Comparison of ENCODE assay signal across 8 cellular contexts in the genomic region with DNA sequence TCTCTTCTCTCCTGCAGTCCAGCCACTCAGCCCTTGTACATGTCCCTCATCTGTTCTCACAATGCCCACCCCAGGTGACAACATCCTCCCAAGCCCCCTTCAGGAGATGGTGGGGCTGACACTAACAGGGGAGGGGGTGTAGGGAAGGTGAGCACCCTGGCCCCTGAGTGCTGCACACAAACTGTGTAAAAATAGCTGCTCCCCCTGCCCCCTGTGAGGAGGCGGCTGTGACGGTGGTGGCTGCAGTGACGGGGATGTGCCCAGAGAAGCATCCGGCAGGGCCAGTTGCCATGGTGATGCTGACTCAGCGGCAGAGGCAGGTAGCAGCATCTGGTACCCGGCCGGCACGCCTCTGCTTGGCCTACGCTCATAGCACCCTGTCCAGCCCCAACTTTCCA. TPM values are rescaled to one million over a fixed set of nuclear protein-coding genes. Genes with fewer than 3 reads are reported as not detected.
DNase-seq lines count a peak whose midpoint lies in the region; ATAC-seq and TF ChIP-seq lines count a peak whose summit lies in the region.

No MANE protein-coding gene starts in this region.

- H3K27me3 ChIP-seq in SK-N-SH (ENCODE audit: insufficient read depth), result no peaks in the 10 kb centered on the region

- no peaks in the 10 kb centered on the region for H3K27me3 Mint-ChIP-seq in activated T-cell treated with anti-CD3 and anti-CD28 coated beads, Interleukin-2, amount 50 U/mL, for 72 hours (ENCODE audit: low read depth)

- H3K4me2 ChIP-seq in SK-N-SH, result no peak overlapping the region

- H3K4me3 Mint-ChIP-seq in activated T-cell treated with anti-CD3 and anti-CD28 coated beads, Interleukin-2, amount 50 U/mL, for 72 hours, result peak overlapping the region; percentile 88 to 94

- no peaks in the 10 kb centered on the region for H3K79me2 ChIP-seq in SK-N-SH (ENCODE audit: insufficient read depth)

- TF ChIP-seq RAD21 in SK-N-SH (IDR thresholded peaks at IDR 0.05; ENCODE audit: low read length), result no peak

- peak overlapping the region; percentile 59 for H3K27ac Mint-ChIP-seq in activated T-cell treated with anti-CD3 and anti-CD28 coated beads, Interleukin-2, amount 50 U/mL, for 72 hours

- H3F3A ChIP-seq in SK-N-SH (replicated peaks; ENCODE audit: insufficient read depth), result peaks cover 34% of the 10 kb centered on the region

- in situ Hi-C loops in ACHN (cut with HindIII; ENCODE audit: low pct_ligation_motif_present, low pct_unique_long_range_greater_than_20kb, low sequenced_read_pairs), result no loop called here

- no peak for ATAC-seq in SK-N-SH treated with all-trans-retinoic acid at 6 μM for 48 hours
- peak; percentile 50 to 55 for ATAC-seq in activated T-cell treated with anti-CD3 and anti-CD28 coated beads, Interleukin-2, amount 50 U/mL, for 72 hours (replicated peaks in 1 of 2)
- no peak for ATAC-seq in GM18867 (IDR thresholded peaks at IDR 0.05; ENCODE audit: unreplicated experiment)
- ATAC-seq in GM19467 (IDR thresholded peaks at IDR 0.05; ENCODE audit: unreplicated experiment), result no peak

- H3K9me2 ChIP-seq in SK-N-SH, result no peaks in the 10 kb centered on the region

- TF ChIP-seq EP300 in SK-N-SH (IDR thresholded peaks at IDR 0.05; ENCODE audit: borderline replicate concordance in 1 of 2, low read depth in 1 of 2, low read length in 1 of 2), result no peak

- CTCF ChIA-PET in SK-N-SH (lab: Yijun Ruan, JAX), result interaction anchor here (1.0 to 5.1 kb wide), 4 partner anchors 8 to 181 kb away, joined by 3 to 67 read pairs (median 6); a partner anchor contains a TSS

- TF ChIP-seq CTCF in SK-N-SH (IDR thresholded peaks at IDR 0.05), result no peak

- POLR2A ChIA-PET in SK-N-SH (lab: Yijun Ruan, JAX), result interaction anchor here (0.6 kb wide), 1 partner anchor 13 kb away, joined by 3 read pairs; a partner anchor contains a TSS

- no peak overlapping the region for H2AFZ ChIP-seq in SK-N-SH (ENCODE audit: low read depth)

- H3K27ac ChIP-seq in SK-N-SH (ENCODE audit: low read depth in 2 of 2, low read length in 1 of 2), result peak overlapping the region in 1 of 2 experiments; percentile 62; a peak in 2 of 4 replicates

- H3K4me3 ChIP-seq in SK-N-SH (ENCODE audit: low read depth in 2 of 2, low read length in 1 of 2), result no peak overlapping the region

- WGBS in SK-N-SH (ENCODE audit: low lambda C conversion rate), result 56% methylated on average over 6 of the region's 9 CpGs

- no peaks in the 10 kb centered on the region for H4K20me1 ChIP-seq in SK-N-SH (ENCODE audit: insufficient read depth)

- peaks cover 17 to 24% of the 10 kb centered on the region in 2 experiments; a peak in 2 of 4 replicates for H3K4me1 ChIP-seq in SK-N-SH (ENCODE audit: control insufficient read depth in 1 of 2, insufficient read depth in 2 of 2, low read depth in 1 of 2, low read length in 1 of 2)

- H3K9me3 ChIP-seq in SK-N-SH, result no peaks in the 10 kb centered on the region

- DNase-seq in SK-N-SH (peak; percentile 83), hypothalamus (lab: John Stamatoyannopoulos, UW) (peak in 30 of 51 donors; percentile 7 to 82 (median 50)), ACHN (no peak)
- peak; percentile 94 to 97 for DNase-seq in activated T-cell treated with anti-CD3 and anti-CD28 coated beads, Interleukin-2, amount 50 U/mL, for 72 hours
- DNase-seq in stimulated activated CD4-positive, alpha-beta T cell treated with anti-CD3 and anti-CD28 coated beads, TNF-alpha, amount 100 ng/mL, for 24 hours (ENCODE audit: low read depth in 3 of 3), result peak; percentile 72 to 93 (median 83)

- H3K4me1 Mint-ChIP-seq in activated T-cell treated with anti-CD3 and anti-CD28 coated beads, Interleukin-2, amount 50 U/mL, for 72 hours (ENCODE audit: low read depth), result peaks cover 81% of the 10 kb centered on the region

- H3K36me3 Mint-ChIP-seq in activated T-cell treated with anti-CD3 and anti-CD28 coated beads, Interleukin-2, amount 50 U/mL, for 72 hours (ENCODE audit: insufficient read depth in 2 of 2), result peaks cover 9 to 11% of the 10 kb centered on the region in 2 donors

- H3K9ac ChIP-seq in SK-N-SH, result no peak overlapping the region

- peaks cover 2 to 4% of the 10 kb centered on the region in 2 donors for H3K9me3 Mint-ChIP-seq in activated T-cell treated with anti-CD3 and anti-CD28 coated beads, Interleukin-2, amount 50 U/mL, for 72 hours

- no peaks in the 10 kb centered on the region for H3K36me3 ChIP-seq in SK-N-SH (replicated peaks in 1 of 2; ENCODE audit: control insufficient read depth in 1 of 2, insufficient read depth in 2 of 2, low read length in 1 of 2)

TF ChIP-seq in SK-N-SH, 30 proteins besides CTCF, POLR2A, EP300 and RAD21:
- TF ChIP-seq RCOR1 (IDR thresholded peaks at IDR 0.05; ENCODE audit: low read length) (no peak), FOXJ3 (CRISPR knock-in tag; IDR thresholded peaks at IDR 0.05) (peak; percentile 24; the same call in 1 of the 2 replicates)
- TF ChIP-seq, protein P1, sequence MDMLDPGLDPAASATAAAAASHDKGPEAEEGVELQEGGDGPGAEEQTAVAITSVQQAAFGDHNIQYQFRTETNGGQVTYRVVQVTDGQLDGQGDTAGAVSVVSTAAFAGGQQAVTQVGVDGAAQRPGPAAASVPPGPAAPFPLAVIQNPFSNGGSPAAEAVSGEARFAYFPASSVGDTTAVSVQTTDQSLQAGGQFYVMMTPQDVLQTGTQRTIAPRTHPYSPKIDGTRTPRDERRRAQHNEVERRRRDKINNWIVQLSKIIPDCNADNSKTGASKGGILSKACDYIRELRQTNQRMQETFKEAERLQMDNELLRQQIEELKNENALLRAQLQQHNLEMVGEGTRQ (IDR thresholded peaks at IDR 0.05; ENCODE audit: borderline replicate concordance, low read depth, low read length), result no peak

TF ChIP-seq in SK-N-SH treated with all-trans-retinoic acid at 6 μM for 48 hours, 23 proteins besides CTCF, POLR2A, EP300 and RAD21 (continues in another document):
- TF ChIP-seq BACH2 (CRISPR knock-in tag; IDR thresholded peaks at IDR 0.05; ENCODE audit: borderline replicate concordance), result no peak
- TF ChIP-seq, protein P2, sequence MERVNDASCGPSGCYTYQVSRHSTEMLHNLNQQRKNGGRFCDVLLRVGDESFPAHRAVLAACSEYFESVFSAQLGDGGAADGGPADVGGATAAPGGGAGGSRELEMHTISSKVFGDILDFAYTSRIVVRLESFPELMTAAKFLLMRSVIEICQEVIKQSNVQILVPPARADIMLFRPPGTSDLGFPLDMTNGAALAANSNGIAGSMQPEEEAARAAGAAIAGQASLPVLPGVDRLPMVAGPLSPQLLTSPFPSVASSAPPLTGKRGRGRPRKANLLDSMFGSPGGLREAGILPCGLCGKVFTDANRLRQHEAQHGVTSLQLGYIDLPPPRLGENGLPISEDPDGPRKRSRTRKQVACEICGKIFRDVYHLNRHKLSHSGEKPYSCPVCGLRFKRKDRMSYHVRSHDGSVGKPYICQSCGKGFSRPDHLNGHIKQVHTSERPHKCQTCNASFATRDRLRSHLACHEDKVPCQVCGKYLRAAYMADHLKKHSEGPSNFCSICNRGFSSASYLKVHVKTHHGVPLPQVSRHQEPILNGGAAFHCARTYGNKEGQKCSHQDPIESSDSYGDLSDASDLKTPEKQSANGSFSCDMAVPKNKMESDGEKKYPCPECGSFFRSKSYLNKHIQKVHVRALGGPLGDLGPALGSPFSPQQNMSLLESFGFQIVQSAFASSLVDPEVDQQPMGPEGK (CRISPR knock-in tag; IDR thresholded peaks at IDR 0.05; ENCODE audit: borderline replicate concordance), result no peak
- no peak for TF ChIP-seq OSR1 (CRISPR knock-in tag; IDR thresholded peaks at IDR 0.05)
- TF ChIP-seq, protein P3, sequence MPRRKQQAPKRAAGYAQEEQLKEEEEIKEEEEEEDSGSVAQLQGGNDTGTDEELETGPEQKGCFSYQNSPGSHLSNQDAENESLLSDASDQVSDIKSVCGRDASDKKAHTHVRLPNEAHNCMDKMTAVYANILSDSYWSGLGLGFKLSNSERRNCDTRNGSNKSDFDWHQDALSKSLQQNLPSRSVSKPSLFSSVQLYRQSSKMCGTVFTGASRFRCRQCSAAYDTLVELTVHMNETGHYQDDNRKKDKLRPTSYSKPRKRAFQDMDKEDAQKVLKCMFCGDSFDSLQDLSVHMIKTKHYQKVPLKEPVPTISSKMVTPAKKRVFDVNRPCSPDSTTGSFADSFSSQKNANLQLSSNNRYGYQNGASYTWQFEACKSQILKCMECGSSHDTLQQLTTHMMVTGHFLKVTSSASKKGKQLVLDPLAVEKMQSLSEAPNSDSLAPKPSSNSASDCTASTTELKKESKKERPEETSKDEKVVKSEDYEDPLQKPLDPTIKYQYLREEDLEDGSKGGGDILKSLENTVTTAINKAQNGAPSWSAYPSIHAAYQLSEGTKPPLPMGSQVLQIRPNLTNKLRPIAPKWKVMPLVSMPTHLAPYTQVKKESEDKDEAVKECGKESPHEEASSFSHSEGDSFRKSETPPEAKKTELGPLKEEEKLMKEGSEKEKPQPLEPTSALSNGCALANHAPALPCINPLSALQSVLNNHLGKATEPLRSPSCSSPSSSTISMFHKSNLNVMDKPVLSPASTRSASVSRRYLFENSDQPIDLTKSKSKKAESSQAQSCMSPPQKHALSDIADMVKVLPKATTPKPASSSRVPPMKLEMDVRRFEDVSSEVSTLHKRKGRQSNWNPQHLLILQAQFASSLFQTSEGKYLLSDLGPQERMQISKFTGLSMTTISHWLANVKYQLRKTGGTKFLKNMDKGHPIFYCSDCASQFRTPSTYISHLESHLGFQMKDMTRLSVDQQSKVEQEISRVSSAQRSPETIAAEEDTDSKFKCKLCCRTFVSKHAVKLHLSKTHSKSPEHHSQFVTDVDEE (CRISPR knock-in tag; IDR thresholded peaks at IDR 0.05), result no peak

RNA-seq across cellular contexts. Expression of a gene that starts 13.0 kb away (rescaled TPM):
- 92.5 and 115 TPM in 2 replicates for polyA plus RNA-seq in SK-N-SH (2012; rRNA removed)
- polyA plus RNA-seq in SK-N-SH (2012; cell fraction: cytosol; rRNA removed), result 55.4 and 101 TPM in 2 replicates
- polyA plus RNA-seq in SK-N-SH (2012; cell fraction: nucleus; rRNA removed), result 125 and 131 TPM in 2 replicates
- 100 to 1,000 TPM; 197 to 235 TPM for total RNA-seq in activated T-cell treated with anti-CD3 and anti-CD28 coated beads, Interleukin-2, amount 50 U/mL, for 72 hours

RNA-seq across cellular contexts. Expression of a gene that starts 20.2 kb away (rescaled TPM):
- polyA plus RNA-seq in SK-N-SH (2012; rRNA removed), result 1.9 and 2.5 TPM in 2 replicates
- polyA plus RNA-seq in SK-N-SH (2012; cell fraction: cytosol; rRNA removed), result 0.19 and 0.41 TPM in 2 replicates
- 16.0 and 19.5 TPM in 2 replicates for polyA plus RNA-seq in SK-N-SH (2012; cell fraction: nucleus; rRNA removed)
- 1 to 10 TPM; 2.2 to 2.8 TPM for total RNA-seq in activated T-cell treated with anti-CD3 and anti-CD28 coated beads, Interleukin-2, amount 50 U/mL, for 72 hours

RNA-seq across cellular contexts. Expression of a gene that starts 28.4 kb away (rescaled TPM):
- 235 and 277 TPM in 2 replicates for polyA plus RNA-seq in SK-N-SH (2012; rRNA removed)
- 193 and 249 TPM in 2 replicates for polyA plus RNA-seq in SK-N-SH (2012; cell fraction: cytosol; rRNA removed)
- polyA plus RNA-seq in SK-N-SH (2012; cell fraction: nucleus; rRNA removed), result 104 and 192 TPM in 2 replicates
- total RNA-seq in activated T-cell treated with anti-CD3 and anti-CD28 coated beads, Interleukin-2, amount 50 U/mL, for 72 hours, result 100 to 1,000 TPM; 178 to 250 TPM

RNA-seq across cellular contexts. Expression of a gene that starts 45.9 kb away (rescaled TPM):
- polyA plus RNA-seq in SK-N-SH (2012; rRNA removed), result 13.8 and 13.9 TPM in 2 replicates
- polyA plus RNA-seq in SK-N-SH (2012; cell fraction: cytosol; rRNA removed), result 6.6 and 6.9 TPM in 2 replicates
- polyA plus RNA-seq in SK-N-SH (2012; cell fraction: nucleus; rRNA removed), result 29.5 and 30.2 TPM in 2 replicates
- 10 to 100 TPM; 55.5 to 58.0 TPM for total RNA-seq in activated T-cell treated with anti-CD3 and anti-CD28 coated beads, Interleukin-2, amount 50 U/mL, for 72 hours

Comparison
In these comparisons a context has a peak if more than half of its experiments do, and no peak if none do; other contexts are left out.
1. ATAC-seq: peak in activated T-cell treated with anti-CD3 and anti-CD28 coated beads, Interleukin-2, amount 50 U/mL, for 72 hours (2 of 2); none in SK-N-SH treated with all-trans-retinoic acid at 6 μM for 48 hours (single experiment), GM18867 (single experiment) and GM19467 (single experiment).